ENCODE assay signal across 17 cellular contexts in genomic region chr20:52965819-52966218, GRCh38. TPM values are rescaled to one million over a fixed set of nuclear protein-coding genes. Genes with fewer than 3 reads are reported as not detected.
"Had no signal": no experiment of that assay in that cellular context is flagged by ENCODE, and none has a peak within 500 bp of the region (broad histone marks: within the 10 kb centered on the region; RNA-seq: fewer than 3 reads in every experiment).

No MANE protein-coding gene starts in this region.

- FAIRE-seq: endometrium, frontal cortex, small intestine had no signal

- H3K27me3 ChIP-seq: right atrium auricular region, stomach had no signal

- DNase-seq: effector memory CD4-positive, alpha-beta T cell; heart left ventricle; hippocampal formation; kidney glomerular epithelial cell; natural killer cell; posterior cingulate gyrus; small intestine; stimulated activated CD4-positive, alpha-beta T cell treated with anti-CD3 and anti-CD28 coated beads, Interleukin-12 subunit alpha, Interleukin-12 subunit beta, amount 100 ng/mL, for 4 hours; stimulated activated naive CD4-positive, alpha-beta T cell; stomach; substantia nigra; transverse colon had no signal

- H3K36me3 ChIP-seq: heart left ventricle, right atrium auricular region, stomach, thoracic aorta, transverse colon had no signal

- ATAC-seq: heart left ventricle, natural killer cell had no signal

- H3K4me3 ChIP-seq: heart left ventricle, right atrium auricular region, stomach, thoracic aorta, transverse colon had no signal

- H3K4me1 ChIP-seq: heart left ventricle, right atrium auricular region, stomach, transverse colon had no signal

- H3K27ac ChIP-seq: heart left ventricle, right atrium auricular region, stomach, thoracic aorta, transverse colon had no signal

RNA-seq across cellular contexts. Expression of gene TSHZ2, which starts 6.3 kb away (rescaled TPM):
- total RNA-seq: osteocyte had no signal
